Comparison of ENCODE assay signal across 1 cellular context in the genomic region with DNA sequence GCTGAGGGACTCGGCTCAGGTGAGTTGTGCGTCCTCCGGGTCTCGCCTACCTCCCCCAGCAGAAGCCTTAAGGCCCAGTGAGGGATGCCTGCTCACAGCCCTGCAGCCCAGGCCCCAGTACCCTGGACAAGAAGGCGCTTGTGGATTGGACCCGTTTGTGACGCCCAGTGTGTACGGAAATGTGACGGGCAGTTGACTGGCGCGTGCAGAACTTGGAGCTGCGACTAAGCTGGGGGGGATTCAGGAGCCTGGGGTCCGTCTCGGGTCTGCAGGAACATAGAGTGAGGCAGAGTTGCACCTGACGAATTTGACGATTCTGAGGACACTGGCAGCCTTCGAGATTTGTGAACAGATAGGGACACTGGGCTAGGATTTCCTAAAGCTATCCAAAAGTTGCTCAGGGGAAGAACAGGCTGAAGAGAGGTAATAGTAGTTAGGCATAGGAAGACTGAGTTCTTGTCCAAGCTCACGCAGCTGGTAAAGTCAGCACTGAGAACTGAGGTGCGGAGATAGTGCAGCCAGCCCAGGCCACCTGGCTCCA.
A peak's percentile ranks its signal among the peaks of the same experiment; 100 is the strongest.
TF ChIP-seq lines count a peak whose summit lies in the region.

No MANE protein-coding gene starts in this region.

TF ChIP-seq in GM12878, 131 proteins besides CTCF, POLR2A, EP300 and RAD21:
- TF ChIP-seq, protein P1, sequence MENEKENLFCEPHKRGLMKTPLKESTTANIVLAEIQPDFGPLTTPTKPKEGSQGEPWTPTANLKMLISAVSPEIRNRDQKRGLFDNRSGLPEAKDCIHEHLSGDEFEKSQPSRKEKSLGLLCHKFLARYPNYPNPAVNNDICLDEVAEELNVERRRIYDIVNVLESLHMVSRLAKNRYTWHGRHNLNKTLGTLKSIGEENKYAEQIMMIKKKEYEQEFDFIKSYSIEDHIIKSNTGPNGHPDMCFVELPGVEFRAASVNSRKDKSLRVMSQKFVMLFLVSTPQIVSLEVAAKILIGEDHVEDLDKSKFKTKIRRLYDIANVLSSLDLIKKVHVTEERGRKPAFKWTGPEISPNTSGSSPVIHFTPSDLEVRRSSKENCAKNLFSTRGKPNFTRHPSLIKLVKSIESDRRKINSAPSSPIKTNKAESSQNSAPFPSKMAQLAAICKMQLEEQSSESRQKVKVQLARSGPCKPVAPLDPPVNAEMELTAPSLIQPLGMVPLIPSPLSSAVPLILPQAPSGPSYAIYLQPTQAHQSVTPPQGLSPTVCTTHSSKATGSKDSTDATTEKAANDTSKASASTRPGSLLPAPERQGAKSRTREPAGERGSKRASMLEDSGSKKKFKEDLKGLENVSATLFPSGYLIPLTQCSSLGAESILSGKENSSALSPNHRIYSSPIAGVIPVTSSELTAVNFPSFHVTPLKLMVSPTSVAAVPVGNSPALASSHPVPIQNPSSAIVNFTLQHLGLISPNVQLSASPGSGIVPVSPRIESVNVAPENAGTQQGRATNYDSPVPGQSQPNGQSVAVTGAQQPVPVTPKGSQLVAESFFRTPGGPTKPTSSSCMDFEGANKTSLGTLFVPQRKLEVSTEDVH (IDR thresholded peaks at IDR 0.05; ENCODE audit: low read depth, partially characterized antibody) = no peak
- TF ChIP-seq BHLHE40 (IDR thresholded peaks at IDR 0.05; ENCODE audit: borderline replicate concordance in 1 of 2, low read depth in 2 of 2, low read length in 1 of 2) (no peak; a peak in 1 of 4 replicates), WRNIP1 (IDR thresholded peaks at IDR 0.05; ENCODE audit: borderline replicate concordance, low read depth, low read length) (no peak), SMAD1 (IDR thresholded peaks at IDR 0.05; ENCODE audit: low read depth, partially characterized antibody) (no peak), POLR2AphosphoS5 (IDR thresholded peaks at IDR 0.05; ENCODE audit: low read length) (0 out of 2 replicates have a peak, but pooled peaks have one; percentile 3), BACH1 (IDR thresholded peaks at IDR 0.05; ENCODE audit: borderline replicate concordance) (no peak), CBFB (IDR thresholded peaks at IDR 0.05; ENCODE audit: low read depth) (0 out of 2 replicates have a peak, but pooled peaks have one; percentile 4), ZNF207 (IDR thresholded peaks at IDR 0.05; ENCODE audit: borderline replicate concordance) (0 out of 2 replicates have a peak, but pooled peaks have one; percentile 4)
- TF ChIP-seq, protein P2, sequence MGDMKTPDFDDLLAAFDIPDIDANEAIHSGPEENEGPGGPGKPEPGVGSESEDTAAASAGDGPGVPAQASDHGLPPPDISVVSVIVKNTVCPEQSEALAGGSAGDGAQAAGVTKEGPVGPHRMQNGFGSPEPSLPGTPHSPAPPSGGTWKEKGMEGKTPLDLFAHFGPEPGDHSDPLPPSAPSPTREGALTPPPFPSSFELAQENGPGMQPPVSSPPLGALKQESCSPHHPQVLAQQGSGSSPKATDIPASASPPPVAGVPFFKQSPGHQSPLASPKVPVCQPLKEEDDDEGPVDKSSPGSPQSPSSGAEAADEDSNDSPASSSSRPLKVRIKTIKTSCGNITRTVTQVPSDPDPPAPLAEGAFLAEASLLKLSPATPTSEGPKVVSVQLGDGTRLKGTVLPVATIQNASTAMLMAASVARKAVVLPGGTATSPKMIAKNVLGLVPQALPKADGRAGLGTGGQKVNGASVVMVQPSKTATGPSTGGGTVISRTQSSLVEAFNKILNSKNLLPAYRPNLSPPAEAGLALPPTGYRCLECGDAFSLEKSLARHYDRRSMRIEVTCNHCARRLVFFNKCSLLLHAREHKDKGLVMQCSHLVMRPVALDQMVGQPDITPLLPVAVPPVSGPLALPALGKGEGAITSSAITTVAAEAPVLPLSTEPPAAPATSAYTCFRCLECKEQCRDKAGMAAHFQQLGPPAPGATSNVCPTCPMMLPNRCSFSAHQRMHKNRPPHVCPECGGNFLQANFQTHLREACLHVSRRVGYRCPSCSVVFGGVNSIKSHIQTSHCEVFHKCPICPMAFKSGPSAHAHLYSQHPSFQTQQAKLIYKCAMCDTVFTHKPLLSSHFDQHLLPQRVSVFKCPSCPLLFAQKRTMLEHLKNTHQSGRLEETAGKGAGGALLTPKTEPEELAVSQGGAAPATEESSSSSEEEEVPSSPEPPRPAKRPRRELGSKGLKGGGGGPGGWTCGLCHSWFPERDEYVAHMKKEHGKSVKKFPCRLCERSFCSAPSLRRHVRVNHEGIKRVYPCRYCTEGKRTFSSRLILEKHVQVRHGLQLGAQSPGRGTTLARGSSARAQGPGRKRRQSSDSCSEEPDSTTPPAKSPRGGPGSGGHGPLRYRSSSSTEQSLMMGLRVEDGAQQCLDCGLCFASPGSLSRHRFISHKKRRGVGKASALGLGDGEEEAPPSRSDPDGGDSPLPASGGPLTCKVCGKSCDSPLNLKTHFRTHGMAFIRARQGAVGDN (IDR thresholded peaks at IDR 0.05) = no peak
